Comparison of ENCODE assay signal across 8 cellular contexts in the genomic region with DNA sequence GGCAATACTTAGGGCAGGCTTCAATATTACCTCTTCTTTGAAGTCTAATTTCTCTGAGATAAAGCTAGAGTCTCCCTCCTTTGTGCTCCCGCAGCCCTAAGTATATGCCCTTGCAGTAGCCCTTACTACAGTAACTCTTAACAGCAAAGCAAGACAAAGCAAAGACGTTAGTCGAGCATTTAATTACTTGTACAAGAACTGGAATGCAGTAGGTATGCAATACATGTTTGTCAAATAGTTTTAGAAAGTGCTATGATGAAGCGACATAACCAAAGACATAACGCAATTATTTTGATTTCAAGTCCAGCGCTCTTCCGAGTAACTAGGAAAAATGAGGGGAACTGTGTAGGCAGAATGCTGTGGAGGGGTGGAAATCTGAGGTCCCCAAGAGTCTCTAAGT. TPM values are rescaled to one million over a fixed set of nuclear protein-coding genes. Genes with fewer than 3 reads are reported as not detected.
A peak's percentile ranks its signal among the peaks of the same experiment; 100 is the strongest.
DNase-seq lines count a peak whose midpoint lies in the region; ATAC-seq and TF ChIP-seq lines count a peak whose summit lies in the region.

No MANE protein-coding gene starts in this region.

- H3K9ac ChIP-seq in muscle layer of colon (ENCODE audit: low read length), result peak overlapping the region; percentile 27

- H3K27ac ChIP-seq in right atrium auricular region (peak overlapping the region; percentile 90 to 93), dorsolateral prefrontal cortex (peak overlapping the region in 10 of 59 donors; percentile 3 to 94 (median 89)), muscle layer of colon (ENCODE audit: low read depth, low read length) (peak overlapping the region; percentile 83)

- TF ChIP-seq CTCF in right atrium auricular region (IDR thresholded peaks at IDR 0.05), result no peak
- no peak for TF ChIP-seq CTCF in dorsolateral prefrontal cortex (IDR thresholded peaks at IDR 0.05 in 54 of 56, conservative IDR thresholded peaks at IDR 0.05 in 2 of 56; ENCODE audit: low read depth in 1 of 56, partially characterized antibody in 56 of 56)

- DNase-seq in right atrium auricular region (ENCODE audit: low spot score) (no peak), Right ventricle myocardium inferior (ENCODE audit: missing footprints) (no peak), dorsolateral prefrontal cortex (no peak), activated gamma-delta T cell treated with Interleukin-2 at 50 U/mL for 16 hours (no peak)
- no peak for DNase-seq in activated T-cell treated with anti-CD3 and anti-CD28 coated beads, Interleukin-2, amount 50 U/mL, for 48 hours

- ATAC-seq in Right ventricle myocardium inferior (no peak), GM19324 (IDR thresholded peaks at IDR 0.05; ENCODE audit: low FRiP score, unreplicated experiment) (no peak), HG02938 (IDR thresholded peaks at IDR 0.05; ENCODE audit: unreplicated experiment) (no peak)

- intact Hi-C loops in Right ventricle myocardium inferior (cut with DNase I) (no loop called here), dorsolateral prefrontal cortex (cut with DNase I) (loop anchor here (5.0 kb wide), 3 partner anchors 82 to 428 kb away; partner anchors contain the start of genes FOXJ3 (in 1 of the 2) and ZNF691 (in 1 of the 2))

- H3K36me3 ChIP-seq in right atrium auricular region (peaks cover 12% of the 10 kb centered on the region), muscle layer of colon (ENCODE audit: insufficient read depth, low read length) (no peaks in the 10 kb centered on the region)

- peak overlapping the region; percentile 90 to 94 for H3K4me3 ChIP-seq in right atrium auricular region
- H3K4me3 ChIP-seq in dorsolateral prefrontal cortex, result peak overlapping the region; percentile 75 to 100 (median 96)
- H3K4me3 ChIP-seq in muscle layer of colon (ENCODE audit: low read depth in 1 of 2, low read length in 2 of 2), result peak overlapping the region; percentile 73 to 88

- H3K9me3 ChIP-seq in right atrium auricular region (no peaks in the 10 kb centered on the region), muscle layer of colon (ENCODE audit: low read length) (no peaks in the 10 kb centered on the region)

- H3K4me1 ChIP-seq in right atrium auricular region (peaks cover 0 to 42% of the 10 kb centered on the region in 2 donors), muscle layer of colon (ENCODE audit: insufficient read depth, low read length) (peaks cover 21% of the 10 kb centered on the region)

- H3K27me3 ChIP-seq in right atrium auricular region, result no peaks in the 10 kb centered on the region
- no peaks in the 10 kb centered on the region for H3K27me3 ChIP-seq in dorsolateral prefrontal cortex
- H3K27me3 ChIP-seq in muscle layer of colon (ENCODE audit: control insufficient read depth in 1 of 2, insufficient read depth in 2 of 2, low read length in 2 of 2), result no peaks in the 10 kb centered on the region

RNA-seq across cellular contexts. Expression of gene P3H1, which starts 1.6 kb away (rescaled TPM):
- total RNA-seq in right atrium auricular region, result 10 to 100 TPM; 11.3 to 15.6 TPM
- 9.3 TPM for total RNA-seq in Right ventricle myocardium inferior
- total RNA-seq in dorsolateral prefrontal cortex, result 10 to 100 TPM; 13.8 to 34.7 (median 21.9) TPM

RNA-seq across cellular contexts. Expression of gene C1orf50, which starts 1.8 kb away (rescaled TPM):
- total RNA-seq in right atrium auricular region (1 to 10 TPM; 3.0 to 3.6 TPM), Right ventricle myocardium inferior (8.7 TPM), dorsolateral prefrontal cortex (10 to 100 TPM in 68 of 120 experiments, 1 to 10 TPM in 52; 5.1 to 19.5 (median 10.6) TPM)

RNA-seq across cellular contexts. Expression of gene TMEM269, which starts 19.5 kb away (rescaled TPM):
- total RNA-seq in right atrium auricular region (not detected), Right ventricle myocardium inferior (not detected), dorsolateral prefrontal cortex (1 to 10 TPM in 21 of 120 experiments, under 1 TPM in 80, not detected in 19; 0.14 to 2.3 (median 0.55) TPM)

RNA-seq across cellular contexts. Expression of gene CLDN19, which starts 25.2 kb away (rescaled TPM):
- total RNA-seq in right atrium auricular region, result under 1 TPM in 1 of 2 donors, not detected in 1; 0.28 TPM
- not detected for total RNA-seq in Right ventricle myocardium inferior
- total RNA-seq in dorsolateral prefrontal cortex, result under 1 TPM in 2 of 120 experiments, not detected in 118; 0.23 to 0.35 TPM

RNA-seq across cellular contexts. Expression of gene ERMAP, which starts 51.7 kb away (rescaled TPM):
- total RNA-seq in right atrium auricular region, result 1 to 10 TPM; 3.3 to 5.6 TPM
- 2.7 TPM for total RNA-seq in Right ventricle myocardium inferior
- 10 to 100 TPM in 64 of 120 experiments, 1 to 10 TPM in 56; 5.9 to 20.1 (median 10.3) TPM for total RNA-seq in dorsolateral prefrontal cortex
